Comparison of ENCODE assay signal across 31 cellular contexts in genomic region chr5:172699423-172699822, GRCh38.
"Had no signal": no experiment of that assay in that cellular context is flagged by ENCODE, and none has a peak within 500 bp of the region (broad histone marks: within the 10 kb centered on the region; RNA-seq: fewer than 3 reads in every experiment).

No MANE protein-coding gene starts in this region.

- FAIRE-seq: bronchial epithelial cell, small intestine had no signal

- H3K27ac Mint-ChIP-seq: activated CD4-positive, alpha-beta memory T cell treated with anti-CD3 and anti-CD28 coated beads, Interleukin-2, amount 10 ng/mL, durations not matched to agents 7 days and 5 days; activated CD4-positive, alpha-beta T cell treated with anti-CD3 and anti-CD28 coated beads, Interleukin-2, amount 10 ng/mL, durations not matched to agents 7 days and 5 days; activated CD8-positive, alpha-beta memory T cell treated with anti-CD3 and anti-CD28 coated beads, Interleukin-2, amount 10 ng/mL, durations not matched to agents 7 days and 5 days; activated naive CD4-positive, alpha-beta T cell treated with anti-CD3 and anti-CD28 coated beads, Interleukin-2, amount 50 U/mL, for 24 hours; activated naive CD8-positive, alpha-beta T cell treated with anti-CD3 and anti-CD28 coated beads, Interleukin-2, amount 50 U/mL, for 24 hours; activated T-helper 2 cell treated with anti-CD3 and anti-CD28 coated beads, Interferon-gamma antibody, Interleukin-2, Interleukin-4, amounts not matched to agents 10 μg/mL and 5 μg/mL and 100 μg/mL, durations not matched to agents 14 hours and 24 hours and 36 hours; progenitor cell of endocrine pancreas; stimulated activated memory B cell treated with anti-CD40 and anti-IgM and Interleukin-4, amounts not matched to agents 10 μg/mL and 1 μg/mL and 100 μg/mL, for 72 hours; stimulated activated naive CD8-positive, alpha-beta T cell treated with anti-CD3 and anti-CD28 coated beads, Interleukin-15, amount 100 ng/mL, for 72 hours; T-helper 1 cell treated with Interleukin-12 subunit alpha and Interleukin-12 subunit beta and Interleukin-4 antibody, amounts not matched to agents 30 μg/mL and 1 μg/mL, for 36 hours had no signal

- ATAC-seq: activated CD8-positive, alpha-beta memory T cell treated with anti-CD3 and anti-CD28 coated beads, Interleukin-2, amount 10 ng/mL, durations not matched to agents 7 days and 5 days; activated naive CD8-positive, alpha-beta T cell treated with anti-CD3 and anti-CD28 coated beads, Interleukin-2, amount 50 U/mL, for 24 hours; stimulated activated memory B cell treated with anti-CD40 and anti-IgM and Interleukin-4, amounts not matched to agents 10 μg/mL and 1 μg/mL and 100 μg/mL, for 72 hours; stimulated activated naive CD8-positive, alpha-beta T cell treated with anti-CD3 and anti-CD28 coated beads, Interleukin-15, amount 100 ng/mL, for 72 hours had no signal

- H3K36me3 Mint-ChIP-seq: activated CD8-positive, alpha-beta memory T cell treated with anti-CD3 and anti-CD28 coated beads, Interleukin-2, amount 10 ng/mL, durations not matched to agents 7 days and 5 days; activated naive CD4-positive, alpha-beta T cell treated with anti-CD3 and anti-CD28 coated beads, Interleukin-2, amount 50 U/mL, for 24 hours; stimulated activated memory B cell treated with anti-CD40 and anti-IgM and Interleukin-4, amounts not matched to agents 10 μg/mL and 1 μg/mL and 100 μg/mL, for 72 hours had no signal

- H3K4me3 Mint-ChIP-seq: activated CD4-positive, alpha-beta memory T cell treated with anti-CD3 and anti-CD28 coated beads, Interleukin-2, amount 10 ng/mL, durations not matched to agents 7 days and 5 days; activated CD4-positive, alpha-beta T cell treated with anti-CD3 and anti-CD28 coated beads, Interleukin-2, amount 10 ng/mL, durations not matched to agents 7 days and 5 days; activated CD8-positive, alpha-beta memory T cell treated with anti-CD3 and anti-CD28 coated beads, Interleukin-2, amount 10 ng/mL, durations not matched to agents 7 days and 5 days; activated naive CD4-positive, alpha-beta T cell treated with anti-CD3 and anti-CD28 coated beads, Interleukin-2, amount 50 U/mL, for 24 hours; activated naive CD8-positive, alpha-beta T cell treated with anti-CD3 and anti-CD28 coated beads, Interleukin-2, amount 50 U/mL, for 24 hours; stimulated activated memory B cell treated with anti-CD40 and anti-IgM and Interleukin-4, amounts not matched to agents 10 μg/mL and 1 μg/mL and 100 μg/mL, for 72 hours; stimulated activated naive CD8-positive, alpha-beta T cell treated with anti-CD3 and anti-CD28 coated beads, Interleukin-15, amount 100 ng/mL, for 72 hours; T-helper 1 cell treated with Interleukin-12 subunit alpha and Interleukin-12 subunit beta and Interleukin-4 antibody, amounts not matched to agents 30 μg/mL and 1 μg/mL, for 36 hours had no signal

- H3K9me3 ChIP-seq: colonic mucosa, heart left ventricle, left lung, ovary, sigmoid colon, thyroid gland, upper lobe of left lung had no signal

- H3K27me3 ChIP-seq: colonic mucosa, heart left ventricle, ovary, sigmoid colon, thyroid gland, upper lobe of left lung had no signal

- H3K27ac ChIP-seq: colonic mucosa, left lung, thyroid gland had no signal

- H3K4me3 ChIP-seq: colonic mucosa, left lung, lung, ovary, sigmoid colon, thyroid gland, upper lobe of left lung had no signal

- H3K9me3 Mint-ChIP-seq: activated CD4-positive, alpha-beta memory T cell treated with anti-CD3 and anti-CD28 coated beads, Interleukin-2, amount 10 ng/mL, durations not matched to agents 7 days and 5 days; activated CD4-positive, alpha-beta T cell treated with anti-CD3 and anti-CD28 coated beads, Interleukin-2, amount 10 ng/mL, durations not matched to agents 7 days and 5 days; activated naive CD4-positive, alpha-beta T cell treated with anti-CD3 and anti-CD28 coated beads, Interleukin-2, amount 50 U/mL, for 24 hours; activated naive CD8-positive, alpha-beta T cell treated with anti-CD3 and anti-CD28 coated beads, Interleukin-2, amount 50 U/mL, for 24 hours; activated T-helper 2 cell treated with anti-CD3 and anti-CD28 coated beads, Interferon-gamma antibody, Interleukin-2, Interleukin-4, amounts not matched to agents 10 μg/mL and 5 μg/mL and 100 μg/mL, durations not matched to agents 14 hours and 24 hours and 36 hours; stimulated activated memory B cell treated with anti-CD40 and anti-IgM and Interleukin-4, amounts not matched to agents 10 μg/mL and 1 μg/mL and 100 μg/mL, for 72 hours; stimulated activated naive CD8-positive, alpha-beta T cell treated with anti-CD3 and anti-CD28 coated beads, Interleukin-15, amount 100 ng/mL, for 72 hours; T-helper 1 cell treated with Interleukin-12 subunit alpha and Interleukin-12 subunit beta and Interleukin-4 antibody, amounts not matched to agents 30 μg/mL and 1 μg/mL, for 36 hours had no signal

- H3K36me3 ChIP-seq: colonic mucosa, heart left ventricle, left lung, ovary, sigmoid colon, thyroid gland, upper lobe of left lung had no signal

- DNase-seq: activated CD4-positive, alpha-beta memory T cell treated with anti-CD3 and anti-CD28 coated beads, Interleukin-2, amount 10 ng/mL, durations not matched to agents 7 days and 5 days; activated CD4-positive, alpha-beta T cell treated with anti-CD3 and anti-CD28 coated beads for 1 hour; activated CD4-positive, alpha-beta T cell treated with anti-CD3 and anti-CD28 coated beads, Interleukin-2, amount 10 ng/mL, durations not matched to agents 7 days and 5 days; activated CD8-positive, alpha-beta memory T cell treated with anti-CD3 and anti-CD28 coated beads, Interleukin-2, amount 10 ng/mL, durations not matched to agents 7 days and 5 days; activated naive CD8-positive, alpha-beta T cell treated with anti-CD3 and anti-CD28 coated beads, Interleukin-2, amount 50 U/mL, for 24 hours; activated T-cell treated with anti-CD3 and anti-CD28 coated beads, Interleukin-2, amount 50 U/mL, for 48 hours; amygdala; colonic mucosa; effector memory CD4-positive, alpha-beta T cell; kidney glomerular epithelial cell; left lung; sigmoid colon; small intestine; stimulated activated CD4-positive, alpha-beta T cell treated with anti-CD3 and anti-CD28 coated beads, Interleukin-1b, Interleukin-23, amount 100 ng/mL, for 48 hours; stimulated activated CD4-positive, alpha-beta T cell treated with anti-CD3 and anti-CD28 coated beads, Interleukin-4, amount 100 ng/mL, for 4 hours; stimulated activated CD8-positive, alpha-beta memory T cell treated with anti-CD3 and anti-CD28 coated beads, Interleukin-4, amount 100 ng/mL, for 48 hours; stimulated activated naive CD8-positive, alpha-beta T cell treated with anti-CD3 and anti-CD28 coated beads, Interleukin-15, amount 100 ng/mL, for 72 hours; substantia nigra; SW 1271; T-helper 9 cell; thyroid gland; upper lobe of left lung had no signal

- H3K4me1 ChIP-seq: colonic mucosa had no signal
